27 cellular contexts compared by ENCODE assay signal in genomic region chr12:14588571-14588970, GRCh38. TPM values are rescaled to one million over a fixed set of nuclear protein-coding genes. Genes with fewer than 3 reads are reported as not detected.
A peak's percentile ranks its signal among the peaks of the same experiment; 100 is the strongest.
DNase-seq lines count a peak whose midpoint lies in the region; ATAC-seq, FAIRE-seq and TF ChIP-seq lines count a peak whose summit lies in the region.
"Had no signal": no experiment of that assay in that cellular context is flagged by ENCODE, and none has a peak within 500 bp of the region (broad histone marks: within the 10 kb centered on the region; RNA-seq: fewer than 3 reads in every experiment).

No MANE protein-coding gene starts in this region.

- no peak overlapping the region for H3K27ac ChIP-seq in HepG2 (ENCODE audit: extremely low read length, insufficient read depth, low read length)
- H3K27ac ChIP-seq in right lobe of liver = no peak overlapping the region
- H3K27ac ChIP-seq in SJCRH30 = no peak overlapping the region
- H3K27ac ChIP-seq: A549; BLaER1 treated with 17β-estradiol and CSF1 and Interleukin-3, amounts not matched to agents 10 nM and 100 nM; GM23248 had no signal

- WGBS in HepG2 (ENCODE audit: low lambda C conversion rate) = 0% methylated on average over 3 of the region's 3 CpGs
- WGBS in right lobe of liver (ENCODE audit: insufficient coverage, low coverage, low lambda C conversion rate, missing lambda C conversion rate) = 76% methylated on average over 2 of the region's 3 CpGs

- CTCF ChIA-PET in HepG2 (lab: Yijun Ruan, JAX; ENCODE audit: low intra/inter-chr PET ratio, low total read pairs) = no interaction called here

- H3K9me3 ChIP-seq in HepG2 (ENCODE audit: low read length) (no peaks in the 10 kb centered on the region), right lobe of liver (no peaks in the 10 kb centered on the region), SJCRH30 (replicated peaks) (no peaks in the 10 kb centered on the region)
- H3K9me3 ChIP-seq: A549, BE2C had no signal

- H3K27me3 Mint-ChIP-seq in immature natural killer cell (ENCODE audit: low read depth in 3 of 3) = peaks cover 0 to 5% (median 0%) of the 10 kb centered on the region in 3 donors
- H3K27me3 Mint-ChIP-seq: CD4-positive, alpha-beta T cell; CD8-positive, alpha-beta memory T cell had no signal

- no TSS peak for BruUV-seq in HepG2 (replicated peaks; lab: Mats Ljungman, UMichigan)

- POLR2A ChIA-PET in HepG2 (lab: Yijun Ruan, JAX) = no interaction called here

- H3K27me3 ChIP-seq in HepG2 (ENCODE audit: control insufficient read depth in 1 of 2, insufficient read depth in 2 of 2, low read length in 2 of 2) = no peaks in the 10 kb centered on the region
- H3K27me3 ChIP-seq in right lobe of liver = no peaks in the 10 kb centered on the region
- H3K27me3 ChIP-seq in SJCRH30 = no peaks in the 10 kb centered on the region
- H3K27me3 ChIP-seq: BE2C; BLaER1 treated with 17β-estradiol and CSF1 and Interleukin-3, amounts not matched to agents 10 nM and 100 nM had no signal

- TF ChIP-seq RAD21 in HepG2 (CRISPR knock-in tag; IDR thresholded peaks at IDR 0.05) = no peak

- in situ Hi-C loops in HepG2 (cut with HindIII; ENCODE audit: extremely low pct_ligation_motif_present, low pct_unique_long_range_greater_than_20kb) = no loop called here

- TF ChIP-seq CTCF in HepG2 (CRISPR knock-in tag; IDR thresholded peaks at IDR 0.05) = no peak
- TF ChIP-seq CTCF in right lobe of liver (IDR thresholded peaks at IDR 0.05) = no peak
- TF ChIP-seq CTCF in GM20000 (IDR thresholded peaks at IDR 0.05; ENCODE audit: extremely low read depth, missing control alignments) = no peak

- H3K4me1 Mint-ChIP-seq in immature natural killer cell = no peaks in the 10 kb centered on the region
- H3K4me1 Mint-ChIP-seq: CD8-positive, alpha-beta memory T cell; H9 had no signal

- H2AFZ ChIP-seq in HepG2 (ENCODE audit: low read length) = peak overlapping the region; percentile 21
- H2AFZ ChIP-seq: GM23248 had no signal

- ATAC-seq in HepG2 (peak; percentile 63; the same call in 2 of the 3 replicates), right lobe of liver (no peak), GM19351 (IDR thresholded peaks at IDR 0.05; ENCODE audit: unreplicated experiment) (no peak)
- ATAC-seq: A549, HCT116 had no signal

- TF ChIP-seq EP300 in HepG2 (IDR thresholded peaks at IDR 0.05; ENCODE audit: low read depth in 2 of 2, low read length in 2 of 2) = no peak
- TF ChIP-seq EP300 in HepG2 (CRISPR knock-in tag; IDR thresholded peaks at IDR 0.05; ENCODE audit: borderline replicate concordance) = no peak

- no peaks in the 10 kb centered on the region for H3K9me3 Mint-ChIP-seq in immature natural killer cell
- H3K9me3 Mint-ChIP-seq: CD4-positive, alpha-beta T cell; H9 had no signal

- no peaks in the 10 kb centered on the region for H3K36me3 Mint-ChIP-seq in immature natural killer cell
- H3K36me3 Mint-ChIP-seq: CD8-positive, alpha-beta memory T cell had no signal

- no peak for DNase-seq in HepG2 (ENCODE audit: low spot score)
- no peak for DNase-seq in right lobe of liver
- DNase-seq in SJCRH30 = peak in 1 of 2 experiments; percentile 39
- peak; percentile 26 for DNase-seq in myocyte (ENCODE audit: low read depth)
- no peak for DNase-seq in immature natural killer cell
- no peak for DNase-seq in GM20000 (ENCODE audit: low spot score)
- DNase-seq: 8988T; ACHN; AML-193; BE2C; CD4-positive, alpha-beta T cell; CD8-positive, alpha-beta memory T cell; DMS 273 treated with DMSO at 0.1 percent for 48 hours; DMS79; EL; GDM1; GM23248 had no signal

- H3K4me3 Mint-ChIP-seq in immature natural killer cell = no peak overlapping the region
- H3K4me3 Mint-ChIP-seq: CD14-positive monocyte; CD4-positive, alpha-beta T cell; CD8-positive, alpha-beta memory T cell; H9 had no signal

- H3K4me1 ChIP-seq in HepG2 (ENCODE audit: insufficient read depth, low read length) (no peaks in the 10 kb centered on the region), right lobe of liver (no peaks in the 10 kb centered on the region), SJCRH30 (no peaks in the 10 kb centered on the region)
- H3K4me1 ChIP-seq: A549; BE2C; BLaER1 treated with 17β-estradiol and CSF1 and Interleukin-3, amounts not matched to agents 10 nM and 100 nM had no signal

- no peak overlapping the region for H3K27ac Mint-ChIP-seq in immature natural killer cell
- H3K27ac Mint-ChIP-seq: CD14-positive monocyte; CD4-positive, alpha-beta T cell had no signal

- H3K4me3 ChIP-seq in HepG2 (replicated peaks in 1 of 3; ENCODE audit: insufficient read depth in 1 of 3, low read depth in 2 of 3, low read length in 3 of 3) (0 out of 6 replicates have a peak overlapping the region, but pooled peaks of 1 of the 3 experiments have one; percentile 47), right lobe of liver (no peak overlapping the region), SJCRH30 (peak overlapping the region; percentile 46)
- H3K4me3 ChIP-seq: A549; BLaER1 treated with 17β-estradiol and CSF1 and Interleukin-3, amounts not matched to agents 10 nM and 100 nM; GM23248 had no signal

- H3K36me3 ChIP-seq in HepG2 (replicated peaks in 1 of 2; ENCODE audit: control insufficient read depth in 1 of 2, insufficient read depth in 2 of 2, low read length in 2 of 2) (no peaks in the 10 kb centered on the region), right lobe of liver (no peaks in the 10 kb centered on the region), SJCRH30 (no peaks in the 10 kb centered on the region)
- H3K36me3 ChIP-seq: BE2C; BLaER1 treated with 17β-estradiol and CSF1 and Interleukin-3, amounts not matched to agents 10 nM and 100 nM had no signal

- intact Hi-C loops in HepG2 (cut with micrococcal nuclease; ENCODE audit: unreplicated experiment) (no loop called here), right lobe of liver (cut with DNase I) (no loop called here)

- TF ChIP-seq POLR2A in HepG2 (IDR thresholded peaks at IDR 0.05; ENCODE audit: insufficient read depth in 1 of 2, low read depth in 2 of 2, low read length in 2 of 2) (no peak), right lobe of liver (IDR thresholded peaks at IDR 0.05) (no peak)

- H3K9ac ChIP-seq in HepG2 (ENCODE audit: insufficient read depth, low read depth, low read length) = no peak overlapping the region
- H3K9ac ChIP-seq: BLaER1 treated with 17β-estradiol and CSF1 and Interleukin-3, amounts not matched to agents 10 nM and 100 nM; GM23248 had no signal

- no peaks in the 10 kb centered on the region for H4K20me1 ChIP-seq in HepG2 (ENCODE audit: insufficient read depth, low read length)
- H4K20me1 ChIP-seq: BLaER1 treated with 17β-estradiol and CSF1 and Interleukin-3, amounts not matched to agents 10 nM and 100 nM had no signal

- no peaks in the 10 kb centered on the region for H3K79me2 ChIP-seq in HepG2 (ENCODE audit: insufficient read depth, low read length)

- H3K4me2 ChIP-seq in HepG2 (ENCODE audit: low read depth, low read length) = 0 out of 2 replicates have a peak overlapping the region, but pooled peaks have one; percentile 37
- H3K4me2 ChIP-seq: A549; BLaER1 treated with 17β-estradiol and CSF1 and Interleukin-3, amounts not matched to agents 10 nM and 100 nM had no signal

- no peak for FAIRE-seq in HepG2 (lab: Jason Lieb, UNC)
- FAIRE-seq: A549, D721Med, GM12891, GM18507 had no signal

RNA-seq across cellular contexts. Expression of gene PLBD1, which starts 20.9 kb away (rescaled TPM):
- not detected in 2 replicates for total RNA-seq in HepG2 (2016; rRNA removed; fragmentation: Illumina TruSeq; extraction: Trizol)
- not detected in 2 replicates for total RNA-seq in HepG2 (2016; cell fraction: cytosol; rRNA removed; fragmentation: Illumina TruSeq; extraction: Trizol; ENCODE audit: low read depth)
- total RNA-seq in HepG2 (2016; cell fraction: insoluble cytoplasmic fraction; rRNA removed; fragmentation: Illumina TruSeq; extraction: Trizol) = not detected in 2 replicates
- total RNA-seq in HepG2 (2016; cell fraction: membrane; rRNA removed; fragmentation: Illumina TruSeq; extraction: Trizol) = not detected in 2 replicates
- total RNA-seq in HepG2 (2016; cell fraction: nucleus; rRNA removed; fragmentation: Illumina TruSeq; extraction: Trizol) = not detected in 2 replicates
- not detected in 2 replicates for polyA plus RNA-seq in HepG2 (2011; rRNA removed)
- polyA plus RNA-seq in HepG2 (2011; cell fraction: cytosol; rRNA removed) = not detected in 2 replicates
- polyA plus RNA-seq in HepG2 (2011; cell fraction: nucleus; rRNA removed) = not detected in 2 replicates
- not detected in 2 replicates for polyA plus RNA-seq in HepG2 (2012)
- not detected in 2 replicates for polyA plus RNA-seq in HepG2 (2016; cell fraction: cytosol; fragmentation: Illumina TruSeq; extraction: Trizol; ENCODE audit: low read depth)
- not detected in 2 replicates for polyA plus RNA-seq in HepG2 (2016; cell fraction: insoluble cytoplasmic fraction; fragmentation: Illumina TruSeq; extraction: Trizol; ENCODE audit: low read depth)
- not detected in 2 replicates for polyA plus RNA-seq in HepG2 (2016; cell fraction: membrane; fragmentation: Illumina TruSeq; extraction: Trizol; ENCODE audit: low read depth)
- polyA plus RNA-seq in HepG2 (2016; cell fraction: nucleus; fragmentation: Illumina TruSeq; extraction: Trizol; ENCODE audit: insufficient read depth, low read depth) = not detected in 2 replicates
- not detected in 2 replicates for polyA minus RNA-seq in HepG2 (2011; rRNA and poly(A)+ RNA removed; ENCODE audit: low replicate concordance)
- not detected in 2 replicates for polyA minus RNA-seq in HepG2 (2011; cell fraction: cytosol; rRNA and poly(A)+ RNA removed)
- polyA minus RNA-seq in HepG2 (2011; cell fraction: nucleus; rRNA and poly(A)+ RNA removed) = not detected in 2 replicates
- 1 to 10 TPM; 1.7 to 7.2 (median 3.5) TPM for total RNA-seq in right lobe of liver
- total RNA-seq in SJCRH30 (2014; rRNA removed; shearing (Covaris generic)) = not detected in 2 replicates
- 0.19 and 0.21 TPM in 2 replicates for total RNA-seq in myocyte
- 0.45 TPM for polyA plus RNA-seq in myocyte (2012)
- polyA plus RNA-seq in immature natural killer cell = 1 to 10 TPM; 1.8 to 8.4 (median 7.0) TPM
- total RNA-seq: H4 had no signal
- polyA plus RNA-seq: CD8-positive, alpha-beta memory T cell had no signal
